ENCODE assay signal across 1 cellular context in genomic region chr19:14795078-14795721, GRCh38.
TF ChIP-seq lines count a peak whose summit lies in the region.

No MANE protein-coding gene starts in this region.

TF ChIP-seq in K562, 482 proteins besides CTCF, POLR2A, EP300 and RAD21 (continued from another document):
- no peak for TF ChIP-seq RNF219 (CRISPR knock-in tag; IDR thresholded peaks at IDR 0.05)
